In genomic region chr12:51028126-51028810, GRCh38 we compare ENCODE assay signal across 9 cellular contexts. TPM values are rescaled to one million over a fixed set of nuclear protein-coding genes. Genes with fewer than 3 reads are reported as not detected.
DNase-seq lines count a peak whose midpoint lies in the region; ATAC-seq and TF ChIP-seq lines count a peak whose summit lies in the region.
"Had no signal": no experiment of that assay in that cellular context is flagged by ENCODE, and none has a peak within 500 bp of the region (broad histone marks: within the 10 kb centered on the region; RNA-seq: fewer than 3 reads in every experiment).

No MANE protein-coding gene starts in this region.

- WGBS in prostate gland, result 18% methylated on average over 9 of the region's 9 CpGs

- TF ChIP-seq CTCF in Loucy (conservative IDR thresholded peaks at IDR 0.05; ENCODE audit: low read length), result peak; percentile 70
- TF ChIP-seq CTCF in prostate gland (IDR thresholded peaks at IDR 0.05), result peak in 2 of 4 experiments; percentile 51 to 55

- DNase-seq in NCI-H345 (lab: John Stamatoyannopoulos, UW), result peak; percentile 1
- DNase-seq in NCI-H345 treated with DMSO at 0.1 percent for 48 hours (lab: John Stamatoyannopoulos, UW; ENCODE audit: unreplicated experiment), result no peak
- DNase-seq in SIG-M5 treated with dmso at 0.1 percent for 504 hours (lab: John Stamatoyannopoulos, UW; ENCODE audit: unreplicated experiment), result peak; percentile 94
- peak; percentile 51 for DNase-seq in prostate gland (ENCODE audit: low spot score)

- H3K27me3 ChIP-seq in Loucy (ENCODE audit: insufficient read depth, low read length, poor library complexity, severe bottlenecking) (no peaks in the 10 kb centered on the region), prostate gland (replicated peaks; ENCODE audit: insufficient read depth) (no peaks in the 10 kb centered on the region)

- H3K36me3 ChIP-seq in Loucy (ENCODE audit: insufficient read depth, low read length) (no peaks in the 10 kb centered on the region), prostate gland (no peaks in the 10 kb centered on the region)

- peaks cover 24% of the 10 kb centered on the region for H3K4me1 ChIP-seq in Loucy (ENCODE audit: insufficient read depth, low read length, poor library complexity, severe bottlenecking)
- peaks cover 3% of the 10 kb centered on the region for H3K4me1 ChIP-seq in prostate gland (replicated peaks)

- no peak overlapping the region for H3K27ac ChIP-seq in prostate gland

- H3K79me2 ChIP-seq in Loucy (ENCODE audit: insufficient read depth, low read length), result peaks cover 29% of the 10 kb centered on the region

- no peaks in the 10 kb centered on the region for H3K9me3 ChIP-seq in Loucy (ENCODE audit: insufficient read depth, low read depth, low read length)
- H3K9me3 ChIP-seq in prostate gland, result no peaks in the 10 kb centered on the region

- ATAC-seq in esophagus mucosa, result peak; percentile 36
- no peak for ATAC-seq in HG02870 (IDR thresholded peaks at IDR 0.05; ENCODE audit: unreplicated experiment)
- no peak for ATAC-seq in HG02885 (IDR thresholded peaks at IDR 0.05; ENCODE audit: poor library complexity, unreplicated experiment)
- ATAC-seq: activated T-cell treated with anti-CD3 and anti-CD28 coated beads, Interleukin-2, amount 50 U/mL, for 72 hours had no signal

- H4K20me1 ChIP-seq in Loucy (ENCODE audit: insufficient read depth, low read length, poor library complexity, severe bottlenecking), result peaks cover 14% of the 10 kb centered on the region

- no peaks in the 10 kb centered on the region for H3F3A ChIP-seq in Loucy (ENCODE audit: low read depth)

- H3K4me3 ChIP-seq in Loucy (ENCODE audit: low read length, poor library complexity, severe bottlenecking) (no peak overlapping the region), prostate gland (no peak overlapping the region)

- no peak for TF ChIP-seq POLR2A in prostate gland (IDR thresholded peaks at IDR 0.05)

- no peak overlapping the region for H3K9ac ChIP-seq in Loucy (ENCODE audit: low read depth, low read length, poor library complexity, severe bottlenecking)

- peak overlapping the region; percentile 21; the same call in 1 of the 2 replicates for H2AFZ ChIP-seq in Loucy (ENCODE audit: low read length)

- H3K4me2 ChIP-seq in Loucy (ENCODE audit: low read depth, low read length, poor library complexity, severe bottlenecking), result peak overlapping the region; percentile 43

- no peaks in the 10 kb centered on the region for H3K9me2 ChIP-seq in Loucy (replicated peaks; ENCODE audit: low read depth, low read length)

- intact Hi-C loops in prostate gland (cut with DNase I), result no loop called here

RNA-seq across cellular contexts. Expression of gene SLC11A2, which starts 2.1 kb away (rescaled TPM):
- 31.6 TPM for total RNA-seq in esophagus mucosa
- 10 to 100 TPM; 61.8 to 64.5 TPM for total RNA-seq in prostate gland

RNA-seq across cellular contexts. Expression of gene LETMD1, which starts 19.9 kb away (rescaled TPM):
- total RNA-seq in esophagus mucosa (32.8 TPM), prostate gland (10 to 100 TPM; 63.3 to 63.6 TPM)

RNA-seq across cellular contexts. Expression of gene CSRNP2, which starts 55.1 kb away (rescaled TPM):
- total RNA-seq in esophagus mucosa (12.2 TPM), prostate gland (10 to 100 TPM; 27.3 to 46.1 TPM)
